ENCODE assay signal across 32 cellular contexts in the genomic region with DNA sequence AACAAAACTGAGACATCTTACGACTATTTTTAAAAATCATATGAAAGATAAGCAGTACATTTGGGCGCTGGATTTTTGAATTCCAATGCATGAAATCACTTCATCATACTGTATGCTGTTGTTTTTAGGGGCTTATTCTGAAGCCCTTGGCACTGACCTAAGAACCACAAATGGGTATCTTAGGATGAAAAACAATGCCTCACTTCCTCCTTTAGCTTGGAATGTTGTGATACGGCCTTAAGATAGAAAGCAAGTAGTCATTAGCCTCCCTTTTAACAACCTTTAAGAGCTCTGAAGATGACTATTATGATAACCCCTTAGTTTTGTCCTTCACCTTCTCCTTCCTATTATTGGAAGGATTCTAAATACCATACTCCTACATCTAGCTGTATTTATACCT.
DNase-seq lines count a peak whose midpoint lies in the region; ATAC-seq and TF ChIP-seq lines count a peak whose summit lies in the region.
"Had no signal": no experiment of that assay in that cellular context is flagged by ENCODE, and none has a peak within 500 bp of the region (broad histone marks: within the 10 kb centered on the region; RNA-seq: fewer than 3 reads in every experiment).

No MANE protein-coding gene starts in this region.

- H3K23ac ChIP-seq in mesendoderm (ENCODE audit: low read length) = no peak overlapping the region

- CTCF ChIA-PET in PC-3 (lab: Charles Lee) = no interaction called here

- no CpG with 5 or more reads among the region's 3 CpGs for WGBS in mesendoderm (ENCODE audit: extremely low coverage, insufficient coverage, low lambda C conversion rate)

- H3K4me3 ChIP-seq in PC-3 (ENCODE audit: low read length) = no peak overlapping the region
- no peak overlapping the region for H3K4me3 ChIP-seq in brain microvascular endothelial cell (ENCODE audit: low read depth, low read length)
- no peak overlapping the region for H3K4me3 ChIP-seq in mesendoderm (ENCODE audit: low read length)
- no peak overlapping the region for H3K4me3 ChIP-seq in MM.1S (ENCODE audit: low read length)
- H3K4me3 ChIP-seq: esophagus muscularis mucosa, gastroesophageal sphincter, hepatocyte, mucosa of descending colon, psoas muscle, transverse colon had no signal

- no peak overlapping the region for H3K27ac ChIP-seq in PC-3 (ENCODE audit: low read length)
- H3K27ac ChIP-seq in brain microvascular endothelial cell = no peak overlapping the region
- H3K27ac ChIP-seq in mesendoderm (ENCODE audit: low read depth, low read length) = no peak overlapping the region
- H3K27ac ChIP-seq in MM.1S (ENCODE audit: low read length) = no peak overlapping the region
- H3K27ac ChIP-seq: esophagus muscularis mucosa, gastroesophageal sphincter, hepatocyte, KMS-11, psoas muscle, transverse colon had no signal

- H2BK15ac ChIP-seq in mesendoderm (replicated peaks; ENCODE audit: low read depth) = no peak overlapping the region

- no peak for TF ChIP-seq CTCF in PC-3 (conservative IDR thresholded peaks at IDR 0.05; ENCODE audit: low read depth, low read length)
- no peak for TF ChIP-seq CTCF in brain microvascular endothelial cell (IDR thresholded peaks at IDR 0.05; ENCODE audit: low read depth, low read length, missing control alignments)
- no peak for TF ChIP-seq CTCF in MM.1S (IDR thresholded peaks at IDR 0.05; ENCODE audit: low read length)

- no peak overlapping the region for H3K18ac ChIP-seq in mesendoderm (ENCODE audit: low read length)

- no peak overlapping the region for H2BK5ac ChIP-seq in mesendoderm (ENCODE audit: low read length)

- H3K56ac ChIP-seq in mesendoderm (ENCODE audit: low read length) = no peak overlapping the region

- H3K4me2 ChIP-seq in PC-3 (ENCODE audit: low read length) = no peak overlapping the region
- no peak overlapping the region for H3K4me2 ChIP-seq in mesendoderm (ENCODE audit: low read length)
- no peak overlapping the region for H3K4me2 ChIP-seq in MM.1S (ENCODE audit: low read depth, low read length)
- H3K4me2 ChIP-seq: hepatocyte, KMS-11 had no signal

- in situ Hi-C loops in brain microvascular endothelial cell (cut with HindIII; ENCODE audit: low pct_ligation_motif_present, low sequenced_read_pairs) = no loop called here

- no peaks in the 10 kb centered on the region for H3K79me1 ChIP-seq in mesendoderm (ENCODE audit: low read length)

- no TSS peak for BruUV-seq in PC-3 (replicated peaks; lab: Mats Ljungman, UMichigan)

- peak; percentile 81 for DNase-seq in ELR (ENCODE audit: low read depth)
- peak; percentile 54 for DNase-seq in PC-3
- DNase-seq in brain microvascular endothelial cell = peak; percentile 72
- DNase-seq in mesendoderm = peak; percentile 38
- no peak for DNase-seq in MM.1S
- DNase-seq in NCI-H82 (lab: John Stamatoyannopoulos, UW) = no peak
- DNase-seq in H4 (ENCODE audit: low spot score) = no peak
- DNase-seq: ACHN; activated CD4-positive, alpha-beta T cell treated with anti-CD3 and anti-CD28 coated beads for 48 hours; activated gamma-delta T cell; activated naive CD8-positive, alpha-beta T cell treated with anti-CD3 and anti-CD28 coated beads, Interleukin-2, amount 10 ng/mL, durations not matched to agents 7 days and 5 days; activated T-cell treated with anti-CD3 and anti-CD28 coated beads, Interleukin-2, amount 50 U/mL, for 1 hour; central memory CD4-positive, alpha-beta T cell; DMS153; endodermal cell; left colon; mucosa of descending colon; NCI-H1417 treated with DMSO at 0.1 percent for 48 hours; NCI-H2029 treated with DMSO at 0.1 percent for 48 hours; NCI-H526; occipital lobe; psoas muscle; Right ventricle myocardium superior; T-helper 9 cell; transverse colon had no signal

- POLR2A ChIA-PET in PC-3 (lab: Charles Lee; ENCODE audit: unreplicated experiment) = interaction anchor here (0.6 kb wide), 1 partner anchor 665 kb away, joined by 3 read pairs; no protein-coding TSS in a partner anchor

- H4K20me1 ChIP-seq in PC-3 (ENCODE audit: low read length) (no peaks in the 10 kb centered on the region), MM.1S (ENCODE audit: insufficient read depth, low read length) (no peaks in the 10 kb centered on the region)

- no peaks in the 10 kb centered on the region for H3K9me2 ChIP-seq in PC-3 (replicated peaks; ENCODE audit: low read length)
- H3K9me2 ChIP-seq in MM.1S (replicated peaks; ENCODE audit: insufficient read depth, low read length) = no peaks in the 10 kb centered on the region

- H3K79me2 ChIP-seq in PC-3 (ENCODE audit: low read length) (no peaks in the 10 kb centered on the region), mesendoderm (ENCODE audit: control insufficient read depth, insufficient read depth, low read length) (no peaks in the 10 kb centered on the region), MM.1S (ENCODE audit: low read length) (no peaks in the 10 kb centered on the region)
- H3K79me2 ChIP-seq: hepatocyte had no signal

- H3K36me3 ChIP-seq in PC-3 (ENCODE audit: low read depth, low read length) (no peaks in the 10 kb centered on the region), brain microvascular endothelial cell (replicated peaks) (no peaks in the 10 kb centered on the region), mesendoderm (ENCODE audit: control insufficient read depth, insufficient read depth, low read length) (no peaks in the 10 kb centered on the region), MM.1S (replicated peaks; ENCODE audit: insufficient read depth, low read length) (no peaks in the 10 kb centered on the region)
- H3K36me3 ChIP-seq: esophagus muscularis mucosa, gastroesophageal sphincter, transverse colon had no signal

- H3K27me3 ChIP-seq in PC-3 (ENCODE audit: low read length) (no peaks in the 10 kb centered on the region), brain microvascular endothelial cell (replicated peaks) (no peaks in the 10 kb centered on the region), mesendoderm (ENCODE audit: insufficient read depth, low read length, poor library complexity) (no peaks in the 10 kb centered on the region), MM.1S (replicated peaks; ENCODE audit: insufficient read depth, low read length) (no peaks in the 10 kb centered on the region)
- H3K27me3 ChIP-seq: esophagus muscularis mucosa, gastroesophageal sphincter, hepatocyte, transverse colon had no signal

- H3K9me3 ChIP-seq in PC-3 (ENCODE audit: low read length) = no peaks in the 10 kb centered on the region
- H3K9me3 ChIP-seq in MM.1S (replicated peaks; ENCODE audit: insufficient read depth, low read length) = no peaks in the 10 kb centered on the region
- H3K9me3 ChIP-seq: esophagus muscularis mucosa, gastroesophageal sphincter, mucosa of descending colon, psoas muscle, transverse colon had no signal

- H4K5ac ChIP-seq in mesendoderm (ENCODE audit: low read length) = no peak overlapping the region

- no peak overlapping the region for H2AFZ ChIP-seq in PC-3 (ENCODE audit: low read length)
- H2AFZ ChIP-seq in MM.1S (ENCODE audit: low read length) = no peak overlapping the region
- H2AFZ ChIP-seq: hepatocyte had no signal

- ATAC-seq in PC-3 = peak; percentile 20; the same call in 1 of the 2 replicates
- ATAC-seq in GM21526 (IDR thresholded peaks at IDR 0.05; ENCODE audit: low FRiP score, unreplicated experiment) = no peak
- ATAC-seq: gastroesophageal sphincter; left colon; mucosa of descending colon; natural killer cell treated with Interleukin-12 subunit alpha and Interleukin-12 subunit beta and Interleukin-15 and Interleukin-18, amount 100 ng/mL, for 72 hours; psoas muscle; stimulated activated memory B cell treated with anti-CD40 and anti-IgM and Interleukin-4, amounts not matched to agents 10 μg/mL and 1 μg/mL and 100 μg/mL, for 72 hours had no signal

- H3F3A ChIP-seq in PC-3 (ENCODE audit: low read length, unreplicated experiment) (no peaks in the 10 kb centered on the region), MM.1S (ENCODE audit: insufficient read depth, low read length) (no peaks in the 10 kb centered on the region)

- intact Hi-C loops in PC-3 (cut with micrococcal nuclease) = no loop called here

- H3K9ac ChIP-seq in PC-3 (ENCODE audit: low read length) = no peak overlapping the region
- H3K9ac ChIP-seq in mesendoderm (ENCODE audit: low read length) = no peak overlapping the region
- no peak overlapping the region for H3K9ac ChIP-seq in MM.1S (ENCODE audit: low read length)
- H3K9ac ChIP-seq: KMS-11 had no signal

- H3K4me1 ChIP-seq in PC-3 (ENCODE audit: insufficient read depth, low read length) = peaks cover 32% of the 10 kb centered on the region
- no peaks in the 10 kb centered on the region for H3K4me1 ChIP-seq in mesendoderm (ENCODE audit: control insufficient read depth, low read depth, low read length)
- H3K4me1 ChIP-seq in MM.1S (ENCODE audit: low read length) = no peaks in the 10 kb centered on the region
- H3K4me1 ChIP-seq: gastroesophageal sphincter, psoas muscle, transverse colon had no signal

- H4K8ac ChIP-seq in mesendoderm (ENCODE audit: low read depth, low read length) = no peak overlapping the region

- no peak overlapping the region for H2BK120ac ChIP-seq in mesendoderm (ENCODE audit: low read depth, low read length)

- H2AK5ac ChIP-seq in mesendoderm (ENCODE audit: low read length) = no peak overlapping the region

- H3K4ac ChIP-seq in mesendoderm (ENCODE audit: low read depth, low read length) = no peak overlapping the region

Comparison
In these comparisons a context has a peak if more than half of its experiments do, and no peak if none do; other contexts are left out.
1. DNase-seq: peak in ELR (single experiment), PC-3 (single experiment), brain microvascular endothelial cell (single experiment) and mesendoderm (single experiment); none in MM.1S (single experiment), NCI-H82 (single experiment) and H4 (single experiment).